In genomic region chr3:17175187-17175839, GRCh38 we compare ENCODE assay signal across 12 cellular contexts.
A peak's percentile ranks its signal among the peaks of the same experiment; 100 is the strongest.
DNase-seq lines count a peak whose midpoint lies in the region; ATAC-seq and TF ChIP-seq lines count a peak whose summit lies in the region.
"Had no signal": no experiment of that assay in that cellular context is flagged by ENCODE, and none has a peak within 500 bp of the region (broad histone marks: within the 10 kb centered on the region; RNA-seq: fewer than 3 reads in every experiment).

No MANE protein-coding gene starts in this region.

- no peaks in the 10 kb centered on the region for H3K36me3 ChIP-seq in H7 (replicated peaks; ENCODE audit: control insufficient read depth, insufficient read depth, low read length)

- ATAC-seq in SK-N-SH treated with all-trans-retinoic acid at 6 μM for 48 hours (peak; percentile 82), GM18517 (IDR thresholded peaks at IDR 0.05; ENCODE audit: unreplicated experiment) (no peak)

- no peaks in the 10 kb centered on the region for H3K27me3 ChIP-seq in H7 (ENCODE audit: control insufficient read depth, insufficient read depth, low read length)

- peak; percentile 75 for DNase-seq in GM03348 (ENCODE audit: low spot score)
- DNase-seq in fibroblast of villous mesenchyme (ENCODE audit: low read depth), result peak; percentile 91
- DNase-seq in retinal pigment epithelial cell (ENCODE audit: low read depth), result peak; percentile 30
- DNase-seq in NOMO-1 (lab: John Stamatoyannopoulos, UW; ENCODE audit: unreplicated experiment in 2 of 2), result no peak
- no peak for DNase-seq in SIG-M5 (lab: John Stamatoyannopoulos, UW)
- no peak for DNase-seq in H7
- DNase-seq: amygdala, immature natural killer cell, NCI-H1092 treated with DMSO at 0.1 percent for 48 hours, NCI-H526 had no signal

- TF ChIP-seq CTCF in fibroblast of villous mesenchyme (IDR thresholded peaks at IDR 0.05; ENCODE audit: insufficient read depth, low read depth, low read length) (no peak), retinal pigment epithelial cell (conservative IDR thresholded peaks at IDR 0.05; ENCODE audit: low read depth, low read length) (no peak)

- no peak overlapping the region for H3K4me3 ChIP-seq in fibroblast of villous mesenchyme (ENCODE audit: low read depth, low read length)
- H3K4me3 ChIP-seq in retinal pigment epithelial cell (ENCODE audit: low read length), result no peak overlapping the region
- H3K4me3 ChIP-seq in H7 (ENCODE audit: insufficient read depth, low read depth, low read length), result no peak overlapping the region

TF ChIP-seq in SK-N-SH treated with all-trans-retinoic acid at 6 μM for 48 hours, 23 proteins besides CTCF, POLR2A, EP300 and RAD21:
- TF ChIP-seq OSR1 (CRISPR knock-in tag; IDR thresholded peaks at IDR 0.05) (no peak), PATZ1 (CRISPR knock-in tag; IDR thresholded peaks at IDR 0.05; ENCODE audit: borderline replicate concordance) (no peak)

Comparison
In these comparisons a context has a peak if more than half of its experiments do, and no peak if none do; other contexts are left out.
1. DNase-seq: peak in GM03348 (single experiment), fibroblast of villous mesenchyme (single experiment) and retinal pigment epithelial cell (single experiment); none in NOMO-1 (0 of 2), SIG-M5 (single experiment) and H7 (single experiment).